11 cellular contexts compared by ENCODE assay signal in the genomic region with DNA sequence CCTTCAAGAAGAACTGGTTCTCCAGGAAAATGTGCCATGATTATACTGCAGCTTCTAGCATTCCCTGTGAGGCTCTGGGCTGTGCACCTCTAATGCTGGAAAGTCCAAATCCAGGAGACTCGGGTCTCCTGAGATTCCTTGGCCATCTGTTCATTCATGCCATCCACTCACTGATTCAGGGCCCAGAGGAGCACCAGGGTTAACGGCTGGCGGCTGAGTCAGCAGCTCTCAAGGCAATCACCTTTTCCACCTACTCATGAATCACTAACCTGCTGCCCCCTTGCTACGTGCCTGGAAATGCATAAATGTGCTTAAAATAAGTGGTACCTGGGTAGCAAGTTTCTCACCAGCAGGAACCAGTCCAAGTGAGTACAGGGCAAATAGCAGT.
A peak's percentile ranks its signal among the peaks of the same experiment; 100 is the strongest.
DNase-seq lines count a peak whose midpoint lies in the region; ATAC-seq and TF ChIP-seq lines count a peak whose summit lies in the region.
"Had no signal": no experiment of that assay in that cellular context is flagged by ENCODE, and none has a peak within 500 bp of the region (broad histone marks: within the 10 kb centered on the region; RNA-seq: fewer than 3 reads in every experiment).

No MANE protein-coding gene starts in this region.

- H3K4me1 ChIP-seq in RWPE2 (ENCODE audit: insufficient read depth, poor library complexity, severe bottlenecking): peaks cover 51% of the 10 kb centered on the region
- H3K4me1 ChIP-seq: Peyer's patch had no signal

- intact Hi-C loops in posterior vena cava (cut with DNase I): no loop called here

- ATAC-seq in RWPE2 (ENCODE audit: low read depth): peak; percentile 80
- no peak for ATAC-seq in stimulated activated naive CD8-positive, alpha-beta T cell treated with anti-CD3 and anti-CD28 coated beads, Interleukin-15, Interleukin-2, amounts not matched to agents 100 U/mL and 50 U/mL, for 24 hours
- ATAC-seq in HG02588 (IDR thresholded peaks at IDR 0.05; ENCODE audit: unreplicated experiment): no peak

- H3K27ac ChIP-seq in RWPE2 (ENCODE audit: poor library complexity, severe bottlenecking): peak overlapping the region; percentile 96
- H3K27ac ChIP-seq: Peyer's patch had no signal

- no peaks in the 10 kb centered on the region for H3K27me3 ChIP-seq in RWPE2 (ENCODE audit: insufficient read depth, poor library complexity, severe bottlenecking)
- H3K27me3 ChIP-seq: Peyer's patch, upper lobe of left lung had no signal

- DNase-seq in activated T-cell treated with anti-CD3 and anti-CD28 coated beads, Interleukin-2, amount 50 U/mL, for 48 hours: peak; percentile 22 to 32
- DNase-seq in activated T-cell treated with anti-CD3 and anti-CD28 coated beads for 4 hours (no peak), RWPE2 (ENCODE audit: low spot score) (peak; percentile 93), glomerular visceral epithelial cell (ENCODE audit: extremely low spot score) (peak; percentile 90), NCI-H1694 treated with DMSO at 0.1 percent for 48 hours (lab: John Stamatoyannopoulos, UW) (no peak), posterior vena cava (ENCODE audit: low spot score) (no peak)
- DNase-seq in stimulated activated naive CD8-positive, alpha-beta T cell treated with anti-CD3 and anti-CD28 coated beads, Interleukin-15, Interleukin-2, amounts not matched to agents 100 U/mL and 50 U/mL, for 24 hours: peak; percentile 23
- DNase-seq: KBM-7, Peyer's patch had no signal

- peak; percentile 53 for TF ChIP-seq CTCF in RWPE2 (IDR thresholded peaks at IDR 0.05; ENCODE audit: poor library complexity, severe bottlenecking)

- no peak overlapping the region for H3K4me3 ChIP-seq in RWPE2 (ENCODE audit: severe bottlenecking)
- H3K4me3 ChIP-seq: Peyer's patch, upper lobe of left lung had no signal

- no peaks in the 10 kb centered on the region for H3K36me3 ChIP-seq in RWPE2 (ENCODE audit: low read depth)
- H3K36me3 ChIP-seq: Peyer's patch, upper lobe of left lung had no signal

- H3K9me3 ChIP-seq in RWPE2 (ENCODE audit: severe bottlenecking): no peaks in the 10 kb centered on the region
- H3K9me3 ChIP-seq: Peyer's patch, upper lobe of left lung had no signal

Comparison
In these comparisons a context has a peak if more than half of its experiments do, and no peak if none do; other contexts are left out.
1. DNase-seq: peak in activated T-cell treated with anti-CD3 and anti-CD28 coated beads, Interleukin-2, amount 50 U/mL, for 48 hours (2 of 2), RWPE2 (single experiment), glomerular visceral epithelial cell (single experiment) and stimulated activated naive CD8-positive, alpha-beta T cell treated with anti-CD3 and anti-CD28 coated beads, Interleukin-15, Interleukin-2, amounts not matched to agents 100 U/mL and 50 U/mL, for 24 hours (single experiment); none in activated T-cell treated with anti-CD3 and anti-CD28 coated beads for 4 hours (single experiment), NCI-H1694 treated with DMSO at 0.1 percent for 48 hours (single experiment) and posterior vena cava (single experiment).